10 cellular contexts compared by ENCODE assay signal in the genomic region with DNA sequence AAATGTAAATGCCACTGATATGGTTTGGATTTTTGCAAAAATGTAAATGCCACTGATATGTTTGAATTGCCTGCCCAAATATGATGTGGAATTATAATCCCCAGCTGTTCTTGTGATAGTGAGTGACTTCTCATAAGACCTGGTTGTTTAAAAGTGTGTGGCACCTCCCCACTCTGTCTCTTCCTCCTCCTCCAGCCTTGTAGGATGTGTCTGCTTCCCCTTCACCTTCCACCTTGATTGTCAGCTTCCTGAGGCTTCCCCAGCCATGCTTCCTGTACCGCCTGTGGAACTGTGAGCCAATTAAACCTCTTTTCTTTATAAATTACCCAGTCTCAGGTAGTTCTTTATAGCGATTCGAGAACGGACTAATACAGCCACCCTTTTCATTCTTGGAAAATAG. TPM values are rescaled to one million over a fixed set of nuclear protein-coding genes. Genes with fewer than 3 reads are reported as not detected.
DNase-seq lines count a peak whose midpoint lies in the region; ATAC-seq and TF ChIP-seq lines count a peak whose summit lies in the region.
"Had no signal": no experiment of that assay in that cellular context is flagged by ENCODE, and none has a peak within 500 bp of the region (broad histone marks: within the 10 kb centered on the region; RNA-seq: fewer than 3 reads in every experiment).

No MANE protein-coding gene starts in this region.

- no peaks in the 10 kb centered on the region for H3K27me3 ChIP-seq in BLaER1

- peaks cover 13 to 15% (median 13%) of the 10 kb centered on the region in 3 donors for H3K27me3 Mint-ChIP-seq in immature natural killer cell (ENCODE audit: low read depth in 3 of 3)

- H3K36me3 ChIP-seq in BLaER1 = peaks cover 14% of the 10 kb centered on the region; the same call in 1 of the 2 replicates

- peaks cover 71 to 85% of the 10 kb centered on the region in 2 donors for H3K4me1 Mint-ChIP-seq in immature natural killer cell

- peaks cover 72% of the 10 kb centered on the region for H3K4me1 ChIP-seq in BLaER1

- peak overlapping the region; percentile 10; the same call in 1 of the 2 replicates for H3K4me2 ChIP-seq in BLaER1

- H3K36me3 Mint-ChIP-seq in immature natural killer cell = no peaks in the 10 kb centered on the region

- H3K9me3 ChIP-seq in BLaER1 = no peaks in the 10 kb centered on the region; the same call in 1 of the 2 replicates

- no peak overlapping the region for H3K27ac ChIP-seq in BLaER1
- peak overlapping the region; percentile 96 for H3K27ac ChIP-seq in VCaP

- no peak overlapping the region for H3K4me3 ChIP-seq in BLaER1

- peak overlapping the region in 4 of 5 donors; percentile 56 to 61 (median 59) for H3K4me3 Mint-ChIP-seq in immature natural killer cell

- no peak overlapping the region for H3K9ac ChIP-seq in BLaER1

- peak overlapping the region in 2 of 6 donors; percentile 50 to 57 for H3K27ac Mint-ChIP-seq in immature natural killer cell

- no peak for TF ChIP-seq CTCF in VCaP (conservative IDR thresholded peaks at IDR 0.05)

- ATAC-seq in HG02885 (IDR thresholded peaks at IDR 0.05; ENCODE audit: poor library complexity, unreplicated experiment) = no peak

- H4K20me1 ChIP-seq in BLaER1 = peaks cover 36% of the 10 kb centered on the region

- H3K9me3 Mint-ChIP-seq in immature natural killer cell = no peaks in the 10 kb centered on the region

- DNase-seq in CMK (ENCODE audit: low read depth) (peak; percentile 52), immature natural killer cell (no peak), hypothalamus (lab: John Stamatoyannopoulos, UW) (no peak), GM19238 (ENCODE audit: insufficient read length, low spot score) (no peak), GM03348 (ENCODE audit: low spot score) (no peak)
- DNase-seq: effector CD4-positive, alpha-beta T cell; kidney glomerular epithelial cell had no signal

RNA-seq across cellular contexts. Expression of a gene that starts 1.3 kb away (rescaled TPM):
- polyA plus RNA-seq in immature natural killer cell = 100 to 1,000 TPM; 101 to 119 (median 113) TPM

RNA-seq across cellular contexts. Expression of a gene that starts 50.3 kb away (rescaled TPM):
- 10 to 100 TPM; 12.0 to 31.3 (median 20.5) TPM for polyA plus RNA-seq in immature natural killer cell

RNA-seq across cellular contexts. Expression of a gene that starts 55.6 kb away (rescaled TPM):
- polyA plus RNA-seq in immature natural killer cell = 10 to 100 TPM; 13.0 to 28.6 (median 13.0) TPM

RNA-seq across cellular contexts. Expression of a gene that starts 55.7 kb away (rescaled TPM):
- 10 to 100 TPM in 2 of 3 donors, 1 to 10 TPM in 1; 9.2 to 18.8 (median 12.5) TPM for polyA plus RNA-seq in immature natural killer cell
